In the genomic region with DNA sequence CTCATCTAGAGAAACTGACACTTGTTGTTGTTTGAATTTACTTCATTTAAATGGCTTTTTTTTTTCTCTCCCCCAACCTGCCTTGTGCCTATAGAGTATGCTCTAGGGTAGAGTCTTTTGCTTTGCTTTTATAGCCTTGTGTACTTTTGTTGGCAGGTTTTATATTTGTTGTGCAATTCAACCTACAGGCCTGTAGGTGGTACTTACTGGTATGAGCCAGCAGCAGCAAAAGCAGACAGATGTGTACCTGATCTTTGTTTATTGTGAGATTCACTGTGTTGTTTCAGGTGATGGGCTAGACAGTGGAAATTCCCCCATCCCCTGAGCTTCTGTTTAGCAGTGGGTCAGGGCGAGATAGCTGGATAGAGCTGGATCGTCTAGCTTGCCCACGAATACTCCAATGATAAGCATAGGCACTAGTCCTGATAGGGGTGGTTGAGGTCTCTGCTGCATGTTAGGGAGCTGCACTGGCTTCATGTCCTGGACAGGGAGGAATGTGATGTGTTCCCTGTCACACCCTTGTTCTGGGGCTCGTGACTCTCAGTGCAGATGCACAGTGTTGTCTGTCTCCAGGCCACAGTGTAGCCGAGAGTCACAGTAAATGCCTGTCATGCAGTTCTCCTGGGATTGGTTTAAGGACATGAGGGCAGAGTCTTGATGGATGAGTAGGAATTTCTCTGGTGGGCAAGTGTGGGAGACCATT, we compare ENCODE assay signal across 11 cellular contexts. TPM values are rescaled to one million over a fixed set of nuclear protein-coding genes. Genes with fewer than 3 reads are reported as not detected.
A peak's percentile ranks its signal among the peaks of the same experiment; 100 is the strongest.
DNase-seq lines count a peak whose midpoint lies in the region; ATAC-seq and TF ChIP-seq lines count a peak whose summit lies in the region.
"Had no signal": no experiment of that assay in that cellular context is flagged by ENCODE, and none has a peak within 500 bp of the region (broad histone marks: within the 10 kb centered on the region; RNA-seq: fewer than 3 reads in every experiment).

No MANE protein-coding gene starts in this region.

- no peaks in the 10 kb centered on the region for H3K4me1 ChIP-seq in mucosa of descending colon (ENCODE audit: low read depth)

- no peak for DNase-seq in GM12864 (ENCODE audit: low read depth)
- no peak for DNase-seq in astrocyte of the spinal cord (ENCODE audit: low read depth, low spot score)
- no peak for DNase-seq in mucosa of descending colon
- no peak for DNase-seq in NCI-H1694 treated with DMSO at 0.1 percent for 48 hours (lab: John Stamatoyannopoulos, UW)
- no peak for DNase-seq in coronary artery (ENCODE audit: low spot score)
- DNase-seq in T-helper 9 cell = no peak
- DNase-seq: hippocampal formation had no signal

- H3K36me3 ChIP-seq in mucosa of descending colon (ENCODE audit: low read depth) = no peaks in the 10 kb centered on the region

- no peak overlapping the region for H3K4me3 ChIP-seq in GM12864 (ENCODE audit: low read depth, low read length)
- H3K4me3 ChIP-seq in astrocyte of the spinal cord (ENCODE audit: low read depth, low read length) = no peak overlapping the region
- no peak overlapping the region for H3K4me3 ChIP-seq in mucosa of descending colon
- no peak overlapping the region for H3K4me3 ChIP-seq in coronary artery
- H3K4me3 ChIP-seq: SK-N-MC had no signal

- no peak overlapping the region for H3K27ac ChIP-seq in coronary artery
- H3K27ac ChIP-seq: HL-60, SK-N-MC had no signal

- H3K9me3 ChIP-seq in mucosa of descending colon = peaks cover 7% of the 10 kb centered on the region

- intact Hi-C loops in mucosa of descending colon (cut with DNase I, micrococcal nuclease) = no loop called here

- TF ChIP-seq CTCF in GM12864 (IDR thresholded peaks at IDR 0.05; ENCODE audit: low read depth, low read length, missing control alignments) (peak; percentile 45), astrocyte of the spinal cord (IDR thresholded peaks at IDR 0.05; ENCODE audit: low read depth, low read length) (peak; percentile 37), mucosa of descending colon (IDR thresholded peaks at IDR 0.05) (no peak), coronary artery (IDR thresholded peaks at IDR 0.05) (no peak)

- ATAC-seq in HG02759 (IDR thresholded peaks at IDR 0.05; ENCODE audit: unreplicated experiment) (peak; percentile 44), mucosa of descending colon (peak; percentile 93), HG03175 (IDR thresholded peaks at IDR 0.05; ENCODE audit: unreplicated experiment) (no peak)

- in situ Hi-C loops in astrocyte of the spinal cord (cut with HindIII; ENCODE audit: low sequenced_read_pairs) = no loop called here

RNA-seq across cellular contexts. Expression of a gene that starts 21.3 kb away (rescaled TPM):
- total RNA-seq in mucosa of descending colon = 10 to 100 TPM; 48.6 to 60.5 (median 55.2) TPM

RNA-seq across cellular contexts. Expression of a gene that starts 53.7 kb away (rescaled TPM):
- total RNA-seq in mucosa of descending colon = 10 to 100 TPM in 1 of 3 donors, 1 to 10 TPM in 2; 1.3 to 23.6 (median 3.6) TPM

Comparison
In these comparisons a context has a peak if more than half of its experiments do, and no peak if none do; other contexts are left out.
1. CTCF ChIP-seq: peak in GM12864 (single experiment) and astrocyte of the spinal cord (single experiment); none in mucosa of descending colon (single experiment) and coronary artery (single experiment).